In genomic region chr6:13709698-13710551, GRCh38 we compare ENCODE assay signal across 8 cellular contexts. TPM values are rescaled to one million over a fixed set of nuclear protein-coding genes. Genes with fewer than 3 reads are reported as not detected.
DNase-seq lines count a peak whose midpoint lies in the region; ATAC-seq and TF ChIP-seq lines count a peak whose summit lies in the region.

No MANE protein-coding gene starts in this region.

- no peak overlapping the region for H2BK20ac ChIP-seq in IMR-90 (ENCODE audit: low read depth, low read length)

- CTCF ChIA-PET in Caco-2 (lab: Charles Lee), result no interaction called here
- CTCF ChIA-PET in IMR-90 (lab: Yijun Ruan, JAX), result interaction anchor here (0.6 to 1.9 kb wide), 4 partner anchors 14 to 288 kb away, joined by 3 to 11 read pairs (median 7); partner anchors contain the start of gene NOL7

- 0 out of 2 replicates have a peak overlapping the region, but pooled peaks have one; percentile 5 for H2AK5ac ChIP-seq in IMR-90 (ENCODE audit: low read depth, low read length)

- H3K9ac ChIP-seq in IMR-90 (ENCODE audit: low read depth, low read length), result peak overlapping the region; percentile 93

- H4K91ac ChIP-seq in IMR-90 (ENCODE audit: insufficient read depth, low read depth, low read length), result no peak overlapping the region

- H2AK9ac ChIP-seq in IMR-90 (replicated peaks; ENCODE audit: low read depth, low read length, poor library complexity), result peak overlapping the region; percentile 94

- peaks cover 0 to 13% of the 10 kb centered on the region in 2 experiments; a peak in 2 of 4 replicates for H3K79me1 ChIP-seq in IMR-90 (ENCODE audit: low read depth in 1 of 2, low read length in 2 of 2)

- H3K23ac ChIP-seq in IMR-90 (ENCODE audit: low read depth, low read length), result peak overlapping the region; percentile 71

- H4K20me1 ChIP-seq in IMR-90 (ENCODE audit: insufficient read depth, low read length), result peaks cover 30% of the 10 kb centered on the region; the same call in 1 of the 2 replicates

- no peak overlapping the region for H4K8ac ChIP-seq in IMR-90 (ENCODE audit: low read depth in 2 of 2, low read length in 2 of 2)

- H3K36me3 Mint-ChIP-seq in Caco-2 (ENCODE audit: insufficient read depth, unreplicated experiment), result peaks cover 7% of the 10 kb centered on the region

- intact Hi-C loops in Caco-2 (cut with micrococcal nuclease; ENCODE audit: unreplicated experiment) (no loop called here), IMR-90 (cut with micrococcal nuclease) (loop anchor here (2.0 to 5.0 kb wide), 3 partner anchors 15 to 87 kb away; no protein-coding TSS in a partner anchor)

- H3K4me2 ChIP-seq in IMR-90 (ENCODE audit: low read depth, low read length), result peak overlapping the region; percentile 93

- peak overlapping the region; percentile 70 for H3K27ac Mint-ChIP-seq in Caco-2 (ENCODE audit: unreplicated experiment)

- H3K4me3 Mint-ChIP-seq in Caco-2 (ENCODE audit: unreplicated experiment), result peak overlapping the region; percentile 91

- peak overlapping the region; percentile 34; the same call in 1 of the 2 replicates for H4K5ac ChIP-seq in IMR-90 (ENCODE audit: low read depth, low read length)

- WGBS in IMR-90 (ENCODE audit: extremely low coverage in 2 of 2, insufficient read length in 1 of 2), 2 experiments, result no CpG with 5 or more reads among the region's 10 CpGs

- DNase-seq in Caco-2 (no peak), IMR-90 (peak; percentile 79), WERI-Rb-1 (no peak), foreskin keratinocyte (peak in 1 of 2 donors; percentile 44), retinal pigment epithelial cell (ENCODE audit: low read depth) (no peak), epidermal melanocyte (ENCODE audit: insufficient read length, low spot score) (no peak), DMS153 treated with DMSO at 0.1 percent for 48 hours (lab: John Stamatoyannopoulos, UW; ENCODE audit: unreplicated experiment) (no peak)

- peak overlapping the region; percentile 52; the same call in 1 of the 2 replicates for H3K4ac ChIP-seq in IMR-90 (ENCODE audit: low read depth, low read length)

- H3K9me1 ChIP-seq in IMR-90 (ENCODE audit: insufficient read depth, low read length), result peaks cover 3% of the 10 kb centered on the region; the same call in 1 of the 2 replicates

- H3K27me3 ChIP-seq in Caco-2 (replicated peaks; ENCODE audit: control insufficient read depth, insufficient read depth, low read length) (no peaks in the 10 kb centered on the region), IMR-90 (ENCODE audit: control insufficient read depth, insufficient read depth, low read length) (no peaks in the 10 kb centered on the region), WERI-Rb-1 (ENCODE audit: insufficient read depth, low read depth, severe bottlenecking) (no peaks in the 10 kb centered on the region), foreskin keratinocyte (no peaks in the 10 kb centered on the region)

- H3K4me1 ChIP-seq in Caco-2 (peaks cover 19% of the 10 kb centered on the region), IMR-90 (ENCODE audit: control insufficient read depth, insufficient read depth, low read length) (peaks cover 3% of the 10 kb centered on the region), foreskin keratinocyte (peaks cover 2% of the 10 kb centered on the region)

- H3K18ac ChIP-seq in IMR-90 (ENCODE audit: low read depth, low read length), result 0 out of 2 replicates have a peak overlapping the region, but pooled peaks have one; percentile 12

- peak overlapping the region; percentile 86 for H2BK5ac ChIP-seq in IMR-90 (ENCODE audit: low read depth, low read length, poor library complexity, severe bottlenecking)

- no peaks in the 10 kb centered on the region for H3K9me3 Mint-ChIP-seq in Caco-2 (ENCODE audit: unreplicated experiment)

- in situ Hi-C loops in IMR-90 (cut with MboI; ENCODE audit: low sequenced_read_pairs), result no loop called here

- no peak overlapping the region for H2BK15ac ChIP-seq in IMR-90 (ENCODE audit: low read depth, low read length)

- no peak for TF ChIP-seq RAD21 in IMR-90 (IDR thresholded peaks at IDR 0.05; ENCODE audit: low read length)

- BruUV-seq in Caco-2 (replicated peaks; lab: Mats Ljungman, UMichigan) (TSS peak; percentile 42), IMR-90 (replicated peaks; lab: Mats Ljungman, UMichigan) (no TSS peak)

- no peak for ATAC-seq in IMR-90 (ENCODE audit: low read depth)
- ATAC-seq in foreskin keratinocyte, result no peak
- ATAC-seq in GM21825 (IDR thresholded peaks at IDR 0.05; ENCODE audit: unreplicated experiment), result no peak

- dilution Hi-C loops in IMR-90 (cut with HindIII; ENCODE audit: low sequenced_read_pairs, unreplicated experiment), result no loop called here

- peak overlapping the region; percentile 69 for H3K4me3 ChIP-seq in Caco-2 (ENCODE audit: low read depth, low read length)
- peak overlapping the region; percentile 94 for H3K4me3 ChIP-seq in IMR-90 (ENCODE audit: insufficient read depth, low read depth, low read length)
- peak overlapping the region; percentile 82 for H3K4me3 ChIP-seq in WERI-Rb-1 (ENCODE audit: low read depth, low read length)
- H3K4me3 ChIP-seq in retinal pigment epithelial cell (ENCODE audit: low read length), result peak overlapping the region; percentile 66

- TF ChIP-seq POLR2A in IMR-90 (IDR thresholded peaks at IDR 0.05; ENCODE audit: low read depth, low read length), result no peak

- TF ChIP-seq CTCF in Caco-2 (IDR thresholded peaks at IDR 0.05; ENCODE audit: insufficient read depth in 1 of 2, low read depth in 1 of 2, low read length in 1 of 2, severe bottlenecking in 1 of 2, unreplicated experiment in 1 of 2) (no peak), IMR-90 (conservative IDR thresholded peaks at IDR 0.05; ENCODE audit: low read depth, low read length) (no peak), WERI-Rb-1 (IDR thresholded peaks at IDR 0.05; ENCODE audit: low read depth, low read length) (no peak), foreskin keratinocyte (conservative IDR thresholded peaks at IDR 0.05) (no peak), retinal pigment epithelial cell (conservative IDR thresholded peaks at IDR 0.05; ENCODE audit: low read depth, low read length) (no peak)

- H3K27ac ChIP-seq in IMR-90 (ENCODE audit: insufficient read depth, low read length), result peak overlapping the region; percentile 91
- H3K27ac ChIP-seq in WERI-Rb-1, result peak overlapping the region; percentile 92
- H3K27ac ChIP-seq in foreskin keratinocyte, result peak overlapping the region; percentile 73

- no peaks in the 10 kb centered on the region for H3K27me3 Mint-ChIP-seq in Caco-2 (ENCODE audit: insufficient read depth, unreplicated experiment)

- H3K9me3 ChIP-seq in Caco-2 (no peaks in the 10 kb centered on the region), IMR-90 (ENCODE audit: control insufficient read depth, insufficient read depth, low read length) (no peaks in the 10 kb centered on the region), WERI-Rb-1 (ENCODE audit: severe bottlenecking) (no peaks in the 10 kb centered on the region)

- no peak overlapping the region for H2BK120ac ChIP-seq in IMR-90 (ENCODE audit: low read depth, low read length)

- peak overlapping the region; percentile 57 for H3K56ac ChIP-seq in IMR-90 (ENCODE audit: extremely low read depth, insufficient read depth, low read length)

- POLR2A ChIA-PET in Caco-2 (lab: Charles Lee) (interaction anchor here (0.7 kb wide), 1 partner anchor 95 kb away, joined by 3 read pairs; the partner anchor contains the start of gene NOL7), IMR-90 (lab: Charles Lee; ENCODE audit: unreplicated experiment) (no interaction called here)

- no peaks in the 10 kb centered on the region for H3K36me3 ChIP-seq in Caco-2 (ENCODE audit: control insufficient read depth, insufficient read depth, low read length)
- no peaks in the 10 kb centered on the region; the same call in 1 of the 2 replicates for H3K36me3 ChIP-seq in IMR-90 (ENCODE audit: control insufficient read depth, insufficient read depth, low read length)
- peaks cover 8% of the 10 kb centered on the region for H3K36me3 ChIP-seq in WERI-Rb-1

- peaks cover 12% of the 10 kb centered on the region for H3K4me1 Mint-ChIP-seq in Caco-2 (ENCODE audit: low read depth, unreplicated experiment)

- H2AFZ ChIP-seq in IMR-90 (replicated peaks; ENCODE audit: low read length, poor library complexity), result peak overlapping the region; percentile 86

- peak overlapping the region; percentile 34 for H3K14ac ChIP-seq in IMR-90 (replicated peaks; ENCODE audit: low read depth, low read length)

TF ChIP-seq in IMR-90, 13 proteins besides CTCF, POLR2A, EP300 and RAD21:
- TF ChIP-seq MAZ (IDR thresholded peaks at IDR 0.05; ENCODE audit: borderline replicate concordance, low read depth, low read length), result no peak
- no peak for TF ChIP-seq USF2 (IDR thresholded peaks at IDR 0.05; ENCODE audit: low read depth, low read length)
- TF ChIP-seq CEBPB (IDR thresholded peaks at IDR 0.05; ENCODE audit: low read depth, low read length), result no peak
- no peak for TF ChIP-seq BHLHE40 (IDR thresholded peaks at IDR 0.05; ENCODE audit: low read depth, low read length)
- no peak for TF ChIP-seq NFE2L2 (IDR thresholded peaks at IDR 0.05; ENCODE audit: low read depth, low read length)
- TF ChIP-seq RCOR1 (IDR thresholded peaks at IDR 0.05; ENCODE audit: insufficient replicate concordance, low read length), result no peak
- TF ChIP-seq MAFK (IDR thresholded peaks at IDR 0.05; ENCODE audit: low read depth, low read length), result no peak
- no peak for TF ChIP-seq SMC3 (IDR thresholded peaks at IDR 0.05; ENCODE audit: low read depth, low read length)

RNA-seq across cellular contexts. Expression of gene RANBP9, which starts 1.7 kb away (rescaled TPM):
- total RNA-seq in Caco-2 (2022) (36.7 and 38.2 TPM in 2 replicates), IMR-90 (2012; rRNA removed) (17.7 and 23.3 TPM in 2 replicates), foreskin keratinocyte (27.8 and 29.0 TPM in 2 replicates)
- polyA plus RNA-seq in IMR-90 (2012; rRNA removed) (22.1 and 27.8 TPM in 2 replicates), foreskin keratinocyte (14.4 and 15.2 TPM in 2 replicates)
- polyA plus RNA-seq in IMR-90 (2012; cell fraction: cytosol; rRNA removed), result 4.6 and 5.4 TPM in 2 replicates
- 3.0 and 31.7 TPM in 2 replicates for polyA plus RNA-seq in IMR-90 (2012; cell fraction: nucleus; rRNA removed; ENCODE audit: low replicate concordance)
